28 cellular contexts compared by ENCODE assay signal in the genomic region with DNA sequence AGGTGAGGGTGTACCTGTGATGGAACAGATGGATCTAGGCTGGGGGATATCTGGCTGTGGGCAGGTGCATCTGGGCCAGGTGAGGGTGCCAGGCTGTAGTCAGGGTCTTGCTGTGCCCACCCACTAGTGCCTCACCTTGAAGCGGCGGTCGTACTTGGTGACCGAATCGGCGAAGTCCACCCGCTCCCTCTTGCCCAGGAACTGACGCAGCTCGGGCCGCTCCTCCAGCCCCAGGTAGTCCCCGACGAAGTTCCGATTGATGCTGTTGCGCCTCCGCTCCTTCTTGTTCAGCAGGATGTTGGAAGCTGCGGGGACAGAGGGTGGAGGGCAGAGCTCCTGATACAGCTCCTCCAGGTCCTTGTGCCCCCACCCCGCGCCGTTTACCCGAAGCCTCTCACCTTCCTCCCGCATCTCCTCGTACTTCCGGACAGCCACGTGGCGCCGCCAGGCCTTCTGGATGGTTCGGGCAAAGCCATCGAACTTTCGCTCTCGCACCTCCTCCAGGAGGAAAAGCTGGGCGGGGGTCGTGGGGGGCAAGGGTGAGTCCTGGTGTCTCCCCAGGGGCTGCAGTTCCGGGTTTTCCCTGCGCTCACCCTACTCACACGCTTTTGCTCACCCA. TPM values are rescaled to one million over a fixed set of nuclear protein-coding genes. Genes with fewer than 3 reads are reported as not detected.
A peak's percentile ranks its signal among the peaks of the same experiment; 100 is the strongest.
DNase-seq lines count a peak whose midpoint lies in the region; ATAC-seq and TF ChIP-seq lines count a peak whose summit lies in the region.
"Had no signal": no experiment of that assay in that cellular context is flagged by ENCODE, and none has a peak within 500 bp of the region (broad histone marks: within the 10 kb centered on the region; RNA-seq: fewer than 3 reads in every experiment).

No MANE protein-coding gene starts in this region.

- H3K14ac ChIP-seq in neuronal stem cell (ENCODE audit: low read length), result peak overlapping the region; percentile 21

- H3K9me3 Mint-ChIP-seq in WTC11 (no peaks in the 10 kb centered on the region), MCF 10A (ENCODE audit: unreplicated experiment) (no peaks in the 10 kb centered on the region)
- H3K9me3 Mint-ChIP-seq: CD4-positive, alpha-beta memory T cell had no signal

- no peaks in the 10 kb centered on the region for H3K36me3 ChIP-seq in H7 (replicated peaks; ENCODE audit: control insufficient read depth, insufficient read depth, low read length)
- peaks cover 0 to 2% of the 10 kb centered on the region in 2 donors for H3K36me3 ChIP-seq in neuronal stem cell (replicated peaks in 1 of 2; ENCODE audit: control insufficient read depth in 2 of 2, insufficient read depth in 2 of 2, low read length in 2 of 2)
- no peaks in the 10 kb centered on the region for H3K36me3 ChIP-seq in PC-3 (ENCODE audit: low read depth, low read length)

- H3K79me1 ChIP-seq in neuronal stem cell (ENCODE audit: low read depth, low read length), result peaks cover 11% of the 10 kb centered on the region

- H3K9ac ChIP-seq in neuronal stem cell (ENCODE audit: low read depth, low read length, poor library complexity) (no peak overlapping the region), PC-3 (ENCODE audit: low read length) (no peak overlapping the region)
- H3K9ac ChIP-seq: BLaER1 treated with 17β-estradiol and CSF1 and Interleukin-3, amounts not matched to agents 10 nM and 100 nM had no signal

- H2BK12ac ChIP-seq in neuronal stem cell (ENCODE audit: low read length), result peak overlapping the region; percentile 58

- peak overlapping the region; percentile 43 for H3K23ac ChIP-seq in neuronal stem cell (ENCODE audit: low read depth, low read length, poor library complexity)

- no peak overlapping the region for H4K91ac ChIP-seq in neuronal stem cell (ENCODE audit: low read depth, low read length, poor library complexity)

- H2BK120ac ChIP-seq in neuronal stem cell (ENCODE audit: low read depth, low read length), result peak overlapping the region; percentile 61

- no peaks in the 10 kb centered on the region for H3F3A ChIP-seq in PC-3 (ENCODE audit: low read length, unreplicated experiment)

- H3K36me3 Mint-ChIP-seq in WTC11, result peaks cover 3% of the 10 kb centered on the region; the same call in 1 of the 2 replicates
- no peaks in the 10 kb centered on the region for H3K36me3 Mint-ChIP-seq in MCF 10A (ENCODE audit: insufficient read depth, unreplicated experiment)

- H2AFZ ChIP-seq in neuronal stem cell (ENCODE audit: low read length) (no peak overlapping the region), PC-3 (ENCODE audit: low read length) (no peak overlapping the region)

- H3K27ac Mint-ChIP-seq in WTC11 (no peak overlapping the region), MCF 10A (ENCODE audit: low read depth, unreplicated experiment) (no peak overlapping the region)

- H2BK15ac ChIP-seq in neuronal stem cell (ENCODE audit: low read length), result no peak overlapping the region

- no peak overlapping the region for H3K4ac ChIP-seq in neuronal stem cell (ENCODE audit: low read length)

- no peak overlapping the region for H3K18ac ChIP-seq in neuronal stem cell (ENCODE audit: low read length)

- DNase-seq in H7 (peak; percentile 51), WTC11 (ENCODE audit: low spot score) (no peak), islet precursor cell (peak; percentile 50), neuronal stem cell (ENCODE audit: low spot score) (no peak), COR-L47 (lab: John Stamatoyannopoulos, UW) (no peak), MCF 10A (ENCODE audit: unreplicated experiment) (no peak), PC-3 (no peak)
- DNase-seq: AML-193; Caco-2; CD4-positive, alpha-beta memory T cell; DMS79; EL; GDM1; Kasumi-1; MV-4-11; NCI-H1105 treated with DMSO at 0.1 percent for 48 hours; NCI-H2029; NCI-H526 treated with DMSO at 0.1 percent for 48 hours; SHP77 had no signal

- H3K27me3 Mint-ChIP-seq in WTC11 (ENCODE audit: low read depth) (peaks cover 6% of the 10 kb centered on the region), MCF 10A (ENCODE audit: insufficient read depth, unreplicated experiment) (no peaks in the 10 kb centered on the region)
- H3K27me3 Mint-ChIP-seq: CD4-positive, alpha-beta memory T cell had no signal

- H3K79me2 ChIP-seq in PC-3 (ENCODE audit: low read length), result peaks cover 10% of the 10 kb centered on the region

- H2BK5ac ChIP-seq in neuronal stem cell (ENCODE audit: low read length), result no peak overlapping the region

- H3K4me3 Mint-ChIP-seq in WTC11 (no peak overlapping the region), MCF 10A (ENCODE audit: unreplicated experiment) (no peak overlapping the region)
- H3K4me3 Mint-ChIP-seq: CD4-positive, alpha-beta memory T cell had no signal

- H3K4me1 ChIP-seq in neuronal stem cell (ENCODE audit: control insufficient read depth in 2 of 2, insufficient read depth in 1 of 2, low read depth in 1 of 2, low read length in 2 of 2) (peaks cover 4 to 7% of the 10 kb centered on the region in 2 donors), PC-3 (ENCODE audit: insufficient read depth, low read length) (peaks cover 10% of the 10 kb centered on the region)

- intact Hi-C loops in MCF 10A (cut with micrococcal nuclease) (no loop called here), PC-3 (cut with micrococcal nuclease) (no loop called here)

- H3K4me1 Mint-ChIP-seq in WTC11 (peaks cover 16% of the 10 kb centered on the region), MCF 10A (ENCODE audit: insufficient read depth, unreplicated experiment) (no peaks in the 10 kb centered on the region)

- no peak overlapping the region for H3K27ac ChIP-seq in neuronal stem cell (replicated peaks; ENCODE audit: low read length)
- H3K27ac ChIP-seq in PC-3 (ENCODE audit: low read length), result no peak overlapping the region
- H3K27ac ChIP-seq: A549; BLaER1 treated with 17β-estradiol and CSF1 and Interleukin-3, amounts not matched to agents 10 nM and 100 nM; RWPE1 had no signal

- H3K9me3 ChIP-seq in neuronal stem cell (replicated peaks in 1 of 2; ENCODE audit: control insufficient read depth in 2 of 2, insufficient read depth in 1 of 2, low read depth in 1 of 2, low read length in 2 of 2) (peaks cover 0 to 1% of the 10 kb centered on the region in 2 donors), PC-3 (ENCODE audit: low read length) (no peaks in the 10 kb centered on the region)
- H3K9me3 ChIP-seq: A549, Caco-2 had no signal

- BruUV-seq in MCF 10A (replicated peaks; lab: Mats Ljungman, UMichigan) (no TSS peak), PC-3 (replicated peaks; lab: Mats Ljungman, UMichigan) (no TSS peak)

- no peak overlapping the region for H4K8ac ChIP-seq in neuronal stem cell (ENCODE audit: low read depth, low read length)

- H3K27me3 ChIP-seq in H7 (ENCODE audit: control insufficient read depth, insufficient read depth, low read length) (peaks cover 3% of the 10 kb centered on the region), neuronal stem cell (ENCODE audit: control insufficient read depth in 3 of 3, insufficient read depth in 3 of 3, low read depth in 1 of 3, low read length in 3 of 3) (peaks cover 0 to 7% (median 0%) of the 10 kb centered on the region in 3 experiments), PC-3 (ENCODE audit: low read length) (no peaks in the 10 kb centered on the region)
- H3K27me3 ChIP-seq: BLaER1 treated with 17β-estradiol and CSF1 and Interleukin-3, amounts not matched to agents 10 nM and 100 nM had no signal

- CTCF ChIA-PET in WTC11 (lab: Charles Lee) (interaction anchor here (1.9 kb wide), 2 partner anchors 48 to 56 kb away, joined by 4 to 6 read pairs; no protein-coding TSS in a partner anchor), MCF 10A (lab: Yijun Ruan, JAX) (interaction anchor here (1.5 kb wide), 1 partner anchor 51 kb away, joined by 8 read pairs; no protein-coding TSS in a partner anchor), PC-3 (lab: Charles Lee) (no interaction called here)

- H3K4me3 ChIP-seq in H7 (ENCODE audit: insufficient read depth, low read depth, low read length) (no peak overlapping the region), neuronal stem cell (ENCODE audit: low read length in 2 of 2) (peak overlapping the region in 1 of 2 donors; percentile 9), PC-3 (ENCODE audit: low read length) (no peak overlapping the region)
- H3K4me3 ChIP-seq: A549; BLaER1 treated with 17β-estradiol and CSF1 and Interleukin-3, amounts not matched to agents 10 nM and 100 nM; K562 had no signal

- H3K4me2 ChIP-seq in neuronal stem cell (ENCODE audit: insufficient read depth, low read length, poor library complexity, severe bottlenecking) (no peak overlapping the region), PC-3 (ENCODE audit: low read length) (no peak overlapping the region)
- H3K4me2 ChIP-seq: A549; BLaER1 treated with 17β-estradiol and CSF1 and Interleukin-3, amounts not matched to agents 10 nM and 100 nM had no signal

- no peak for ATAC-seq in WTC11
- no peak for ATAC-seq in GM18519 (IDR thresholded peaks at IDR 0.05; ENCODE audit: low FRiP score, unreplicated experiment)
- ATAC-seq in PC-3, result no peak
- ATAC-seq: A549, K562, Panc1 had no signal

- no peaks in the 10 kb centered on the region for H3K9me2 ChIP-seq in PC-3 (replicated peaks; ENCODE audit: low read length)

- no peaks in the 10 kb centered on the region for H4K20me1 ChIP-seq in PC-3 (ENCODE audit: low read length)

- TF ChIP-seq CTCF in WTC11 (IDR thresholded peaks at IDR 0.05), result no peak
- no peak for TF ChIP-seq CTCF in MCF 10A (IDR thresholded peaks at IDR 0.05; ENCODE audit: unreplicated experiment)
- TF ChIP-seq CTCF in PC-3 (conservative IDR thresholded peaks at IDR 0.05; ENCODE audit: low read depth, low read length), result no peak

- POLR2A ChIA-PET in WTC11 (lab: Charles Lee) (no interaction called here), MCF 10A (lab: Yijun Ruan, JAX) (interaction anchor here (0.7 kb wide), 2 partner anchors 1143 to 1291 kb away, joined by 3 read pairs; no protein-coding TSS in a partner anchor), PC-3 (lab: Charles Lee; ENCODE audit: unreplicated experiment) (no interaction called here)

- H2AK5ac ChIP-seq in neuronal stem cell (ENCODE audit: low read depth, low read length), result peak overlapping the region; percentile 6

- no CpG with 5 or more reads among the region's 35 CpGs for WGBS in neuronal stem cell (ENCODE audit: extremely low coverage in 2 of 2, insufficient read length in 2 of 2, insufficient replicate concordance in 1 of 2), 2 donors

RNA-seq across cellular contexts. Expression of a gene that starts 16.2 kb away (rescaled TPM):
- total RNA-seq in H7 (2014; rRNA removed; shearing (Covaris generic)), result 7.6 and 13.1 TPM in 2 replicates
- 38.2 to 47.4 TPM (median 46.1 TPM) in 3 replicates for total RNA-seq in WTC11 (2021)
- 32.3 TPM for polyA plus RNA-seq in neuronal stem cell (2013, experiment 1 of 2)
- 33.4 TPM for polyA plus RNA-seq in neuronal stem cell (2013, experiment 2 of 2)
- total RNA-seq in MCF 10A (2022), result 16.3 and 27.2 TPM in 2 replicates
- 4.6 and 4.7 TPM in 2 replicates for total RNA-seq in PC-3 (2014; rRNA removed)

RNA-seq across cellular contexts. Expression of a gene that starts 27.7 kb away (rescaled TPM):
- total RNA-seq in H7 (2014; rRNA removed; shearing (Covaris generic)), result 0.07 TPM in 2 replicates
- total RNA-seq in WTC11 (2021) (0.46 to 1.1 TPM (median 0.66 TPM) in 3 replicates), MCF 10A (2022) (0.15 TPM in 1 of 2 replicates, not detected in the other), PC-3 (2014; rRNA removed) (0.52 TPM in 1 of 2 replicates, not detected in the other)
- 1.2 TPM for polyA plus RNA-seq in neuronal stem cell (2013, experiment 1 of 2)
- polyA plus RNA-seq in neuronal stem cell (2013, experiment 2 of 2), result 1.2 TPM
- total RNA-seq: Caco-2, HT1080, M059J, SK-MEL-5 had no signal
- polyA plus RNA-seq: CD4-positive, alpha-beta memory T cell had no signal

RNA-seq across cellular contexts. Expression of a gene that starts 47.1 kb away (rescaled TPM):
- total RNA-seq in H7 (2014; rRNA removed; shearing (Covaris generic)), result 3.0 and 4.5 TPM in 2 replicates
- total RNA-seq in WTC11 (2021) (2.8 to 3.3 TPM (median 3.2 TPM) in 3 replicates), MCF 10A (2022) (0.16 and 0.27 TPM in 2 replicates), PC-3 (2014; rRNA removed) (2.0 TPM in 1 of 2 replicates, not detected in the other)
- 0.11 TPM for polyA plus RNA-seq in neuronal stem cell (2013, experiment 1 of 2)
- polyA plus RNA-seq in neuronal stem cell (2013, experiment 2 of 2), result 0.11 TPM
- total RNA-seq: HT1080 had no signal

Comparison
In these comparisons a context has a peak if more than half of its experiments do, and no peak if none do; other contexts are left out.
1. DNase-seq: peak in H7 (single experiment) and islet precursor cell (single experiment); none in WTC11 (single experiment), neuronal stem cell (single experiment), COR-L47 (single experiment), MCF 10A (single experiment) and PC-3 (single experiment).